Comparison of ENCODE assay signal across 22 cellular contexts in genomic region chr1:160373696-160374095, GRCh38. TPM values are rescaled to one million over a fixed set of nuclear protein-coding genes. Genes with fewer than 3 reads are reported as not detected.
A peak's percentile ranks its signal among the peaks of the same experiment; 100 is the strongest.
DNase-seq lines count a peak whose midpoint lies in the region; TF ChIP-seq lines count a peak whose summit lies in the region.
"Had no signal": no experiment of that assay in that cellular context is flagged by ENCODE, and none has a peak within 500 bp of the region (broad histone marks: within the 10 kb centered on the region; RNA-seq: fewer than 3 reads in every experiment).

No MANE protein-coding gene starts in this region.

- H3K36me3 ChIP-seq in HEK293 (ENCODE audit: control insufficient read depth in 2 of 2, insufficient read depth in 1 of 2, low read length in 2 of 2), result no peaks in the 10 kb centered on the region
- H3K36me3 ChIP-seq in liver (ENCODE audit: control insufficient read depth in 4 of 4, insufficient read depth in 3 of 4, low read depth in 1 of 4, low read length in 3 of 4), result no peaks in the 10 kb centered on the region
- H3K36me3 ChIP-seq: SJSA1, upper lobe of right lung had no signal

- H3K9me3 ChIP-seq in HEK293 (ENCODE audit: control insufficient read depth, insufficient read depth, low read depth, low read length) (no peaks in the 10 kb centered on the region), liver (ENCODE audit: control insufficient read depth in 4 of 4, low read length in 3 of 4) (no peaks in the 10 kb centered on the region)
- H3K9me3 ChIP-seq: Caco-2, SJSA1, upper lobe of right lung had no signal

- DNase-seq in MV-4-11 (lab: John Stamatoyannopoulos, UW), result peak; percentile 46
- peak; percentile 41 for DNase-seq in amniotic epithelial cell (ENCODE audit: low read depth)
- DNase-seq in NCI-H748 (lab: John Stamatoyannopoulos, UW; ENCODE audit: unreplicated experiment), result no peak
- DNase-seq in DMS53 (lab: John Stamatoyannopoulos, UW), result no peak
- no peak for DNase-seq in COLO668 (lab: John Stamatoyannopoulos, UW; ENCODE audit: unreplicated experiment)
- DNase-seq: activated CD4-positive, alpha-beta memory T cell treated with anti-CD3 and anti-CD28 coated beads, Interleukin-2, amount 10 ng/mL, durations not matched to agents 7 days and 5 days; activated naive CD4-positive, alpha-beta T cell treated with Interleukin-2 at 50 U/mL for 16 hours; activated T-cell treated with anti-CD3 and anti-CD28 coated beads, Interleukin-2, amount 50 U/mL, for 4 hours; Caco-2; central memory CD4-positive, alpha-beta T cell; dorsolateral prefrontal cortex; hypothalamus; NCI-H1436 treated with DMSO at 0.1 percent for 48 hours; stimulated activated CD4-positive, alpha-beta T cell treated with anti-CD3 and anti-CD28 coated beads, Interleukin-12 subunit alpha, Interleukin-12 subunit beta, amount 100 ng/mL, for 4 hours; T-helper 9 cell; upper lobe of right lung had no signal

- H3K27ac ChIP-seq in HEK293 (ENCODE audit: extremely low read depth, low read depth, low read length) (no peak overlapping the region), liver (ENCODE audit: low read depth in 1 of 2, low read length in 2 of 2) (no peak overlapping the region)
- H3K27ac ChIP-seq: epithelial cell of prostate, SJSA1, upper lobe of right lung had no signal

- H3K4me1 ChIP-seq in HEK293 (ENCODE audit: control insufficient read depth, insufficient read depth, low read length), result no peaks in the 10 kb centered on the region
- H3K4me1 ChIP-seq in liver (ENCODE audit: control insufficient read depth in 4 of 4, insufficient read depth in 4 of 4, low read length in 3 of 4), result peaks cover 0 to 7% (median 1%) of the 10 kb centered on the region in 4 donors
- H3K4me1 ChIP-seq: Caco-2 had no signal

- 90% methylated on average over 4 of the region's 4 CpGs for WGBS in liver

- TF ChIP-seq CTCF in HEK293 (tag by site-specific recombination; IDR thresholded peaks at IDR 0.05), result no peak
- TF ChIP-seq CTCF in liver (IDR thresholded peaks at IDR 0.05; ENCODE audit: low read depth, low read length, missing input control), result no peak

- CTCF ChIA-PET in HEK293 (lab: Yijun Ruan, JAX), result interaction anchor here (0.5 to 8.9 kb wide), 11 partner anchors 10 to 1066 kb away, joined by 3 to 175 read pairs (median 4); no protein-coding TSS in a partner anchor

- H3K4me3 ChIP-seq in HEK293 (ENCODE audit: low read depth, low read length) (no peak overlapping the region), liver (ENCODE audit: low read depth in 1 of 3, low read length in 3 of 3) (no peak overlapping the region)
- H3K4me3 ChIP-seq: dorsolateral prefrontal cortex, SJSA1, upper lobe of right lung had no signal

- POLR2A ChIA-PET in HEK293 (lab: Yijun Ruan, JAX), result interaction anchor here (0.7 to 1.5 kb wide), 2 partner anchors 11 to 1803 kb away, joined by 3 to 7 read pairs; no protein-coding TSS in a partner anchor

- no peak for TF ChIP-seq RAD21 in liver (IDR thresholded peaks at IDR 0.05)

- H3K9ac ChIP-seq in liver (ENCODE audit: low read depth in 1 of 2, low read length in 2 of 2), result no peak overlapping the region

- no peaks in the 10 kb centered on the region for H3K27me3 ChIP-seq in liver (ENCODE audit: control insufficient read depth in 4 of 4, insufficient read depth in 4 of 4, low read length in 3 of 4)
- H3K27me3 ChIP-seq: dorsolateral prefrontal cortex, SJSA1, upper lobe of right lung had no signal

TF ChIP-seq in HEK293, 187 proteins besides CTCF, POLR2A, EP300 and RAD21:
- no peak for TF ChIP-seq ZNF221 (tag by site-specific recombination; IDR thresholded peaks at IDR 0.05; ENCODE audit: borderline replicate concordance)
- no peak for TF ChIP-seq ZNF426 (tag by site-specific recombination; IDR thresholded peaks at IDR 0.05)
- TF ChIP-seq, protein P1, sequence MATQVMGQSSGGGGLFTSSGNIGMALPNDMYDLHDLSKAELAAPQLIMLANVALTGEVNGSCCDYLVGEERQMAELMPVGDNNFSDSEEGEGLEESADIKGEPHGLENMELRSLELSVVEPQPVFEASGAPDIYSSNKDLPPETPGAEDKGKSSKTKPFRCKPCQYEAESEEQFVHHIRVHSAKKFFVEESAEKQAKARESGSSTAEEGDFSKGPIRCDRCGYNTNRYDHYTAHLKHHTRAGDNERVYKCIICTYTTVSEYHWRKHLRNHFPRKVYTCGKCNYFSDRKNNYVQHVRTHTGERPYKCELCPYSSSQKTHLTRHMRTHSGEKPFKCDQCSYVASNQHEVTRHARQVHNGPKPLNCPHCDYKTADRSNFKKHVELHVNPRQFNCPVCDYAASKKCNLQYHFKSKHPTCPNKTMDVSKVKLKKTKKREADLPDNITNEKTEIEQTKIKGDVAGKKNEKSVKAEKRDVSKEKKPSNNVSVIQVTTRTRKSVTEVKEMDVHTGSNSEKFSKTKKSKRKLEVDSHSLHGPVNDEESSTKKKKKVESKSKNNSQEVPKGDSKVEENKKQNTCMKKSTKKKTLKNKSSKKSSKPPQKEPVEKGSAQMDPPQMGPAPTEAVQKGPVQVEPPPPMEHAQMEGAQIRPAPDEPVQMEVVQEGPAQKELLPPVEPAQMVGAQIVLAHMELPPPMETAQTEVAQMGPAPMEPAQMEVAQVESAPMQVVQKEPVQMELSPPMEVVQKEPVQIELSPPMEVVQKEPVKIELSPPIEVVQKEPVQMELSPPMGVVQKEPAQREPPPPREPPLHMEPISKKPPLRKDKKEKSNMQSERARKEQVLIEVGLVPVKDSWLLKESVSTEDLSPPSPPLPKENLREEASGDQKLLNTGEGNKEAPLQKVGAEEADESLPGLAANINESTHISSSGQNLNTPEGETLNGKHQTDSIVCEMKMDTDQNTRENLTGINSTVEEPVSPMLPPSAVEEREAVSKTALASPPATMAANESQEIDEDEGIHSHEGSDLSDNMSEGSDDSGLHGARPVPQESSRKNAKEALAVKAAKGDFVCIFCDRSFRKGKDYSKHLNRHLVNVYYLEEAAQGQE (tag by site-specific recombination; IDR thresholded peaks at IDR 0.05), result peak; percentile 91

TF ChIP-seq in liver, 16 proteins besides CTCF, POLR2A, EP300 and RAD21:
- TF ChIP-seq, protein P1 (IDR thresholded peaks at IDR 0.05), result peak; percentile 85
- TF ChIP-seq NR2F2 (IDR thresholded peaks at IDR 0.05) (no peak), EGR1 (IDR thresholded peaks at IDR 0.05; ENCODE audit: low read depth in 2 of 2) (no peak)

RNA-seq across cellular contexts. Expression of gene NHLH1, which starts 6.8 kb away (rescaled TPM):
- total RNA-seq in liver, result under 1 TPM in 1 of 2 donors, not detected in 1; 0.08 TPM
- not detected for polyA plus RNA-seq in liver
- total RNA-seq: LHCN-M2, lung microvascular endothelial cell, upper lobe of right lung had no signal

RNA-seq across cellular contexts. Expression of gene VANGL2, which starts 26.7 kb away (rescaled TPM):
- 1 to 10 TPM in 1 of 2 donors, under 1 TPM in 1; 0.17 to 1.4 TPM for total RNA-seq in liver
- polyA plus RNA-seq in liver, result under 1 TPM; 0.07 to 0.08 TPM
- total RNA-seq: activated CD4-positive, alpha-beta memory T cell treated with anti-CD3 and anti-CD28 coated beads, Interleukin-2, amount 10 ng/mL, durations not matched to agents 7 days and 5 days; lung microvascular endothelial cell had no signal

RNA-seq across cellular contexts. Expression of gene NCSTN, which starts 30.5 kb away (rescaled TPM):
- total RNA-seq in liver, result 10 to 100 TPM; 36.1 to 44.6 TPM
- 10 to 100 TPM; 32.2 to 39.0 TPM for polyA plus RNA-seq in liver

RNA-seq across cellular contexts. Expression of gene COPA, which starts 30.6 kb away (rescaled TPM):
- 100 to 1,000 TPM in 1 of 2 donors, 10 to 100 TPM in 1; 92.7 to 145 TPM for total RNA-seq in liver
- 10 to 100 TPM; 46.8 to 59.1 TPM for polyA plus RNA-seq in liver

Comparison
In these comparisons a context has a peak if more than half of its experiments do, and no peak if none do; other contexts are left out.
1. DNase-seq: peak in MV-4-11 (single experiment) and amniotic epithelial cell (single experiment); none in NCI-H748 (single experiment), DMS53 (single experiment) and COLO668 (single experiment).